Comparison of ENCODE assay signal across 27 cellular contexts in genomic region chr10:86802709-86803108, GRCh38. TPM values are rescaled to one million over a fixed set of nuclear protein-coding genes. Genes with fewer than 3 reads are reported as not detected.
DNase-seq lines count a peak whose midpoint lies in the region; ATAC-seq, FAIRE-seq and TF ChIP-seq lines count a peak whose summit lies in the region.
"Had no signal": no experiment of that assay in that cellular context is flagged by ENCODE, and none has a peak within 500 bp of the region (broad histone marks: within the 10 kb centered on the region; RNA-seq: fewer than 3 reads in every experiment).

No MANE protein-coding gene starts in this region.

- peaks cover 2% of the 10 kb centered on the region for H3K36me3 Mint-ChIP-seq in osteocyte (ENCODE audit: unreplicated experiment)
- no peaks in the 10 kb centered on the region for H3K36me3 Mint-ChIP-seq in activated CD4-positive, alpha-beta T cell treated with anti-CD3 and anti-CD28 coated beads, Interleukin-2, amount 10 ng/mL, durations not matched to agents 7 days and 5 days (ENCODE audit: low read depth)

- H3K14ac ChIP-seq in IMR-90 (replicated peaks; ENCODE audit: low read depth, low read length), result no peak overlapping the region

- H3K27ac ChIP-seq in GM23248 (no peak overlapping the region), IMR-90 (ENCODE audit: insufficient read depth, low read length) (peak overlapping the region; percentile 49; the same call in 1 of the 2 replicates), K562 (ENCODE audit: extremely low read depth, low read depth, low read length) (no peak overlapping the region), PC-3 (ENCODE audit: low read length) (no peak overlapping the region), ovary (no peak overlapping the region)
- H3K27ac ChIP-seq: BLaER1, HL-60, Peyer's patch had no signal

- ATAC-seq in IMR-90 (ENCODE audit: low read depth) (no peak), K562 (peak; percentile 37; the same call in 1 of the 3 replicates), PC-3 (no peak), HG02759 (IDR thresholded peaks at IDR 0.05; ENCODE audit: unreplicated experiment) (no peak)
- ATAC-seq: HepG2 had no signal

- H3K18ac ChIP-seq in IMR-90 (ENCODE audit: low read depth, low read length), result no peak overlapping the region

- H3K27me3 Mint-ChIP-seq in osteocyte (ENCODE audit: unreplicated experiment), result no peaks in the 10 kb centered on the region
- H3K27me3 Mint-ChIP-seq in activated CD4-positive, alpha-beta T cell treated with anti-CD3 and anti-CD28 coated beads, Interleukin-2, amount 10 ng/mL, durations not matched to agents 7 days and 5 days, result no peaks in the 10 kb centered on the region

- H3K36me3 ChIP-seq in GM23248 (ENCODE audit: low read depth) (no peaks in the 10 kb centered on the region), IMR-90 (ENCODE audit: control insufficient read depth, insufficient read depth, low read length) (no peaks in the 10 kb centered on the region), K562 (ENCODE audit: control insufficient read depth, insufficient read depth, low read length) (no peaks in the 10 kb centered on the region), PC-3 (ENCODE audit: low read depth, low read length) (no peaks in the 10 kb centered on the region), ovary (no peaks in the 10 kb centered on the region)
- H3K36me3 ChIP-seq: BLaER1, MG63, Peyer's patch had no signal

- H4K91ac ChIP-seq in IMR-90 (ENCODE audit: insufficient read depth, low read depth, low read length), result no peak overlapping the region

- H3K4me3 Mint-ChIP-seq in osteocyte (ENCODE audit: unreplicated experiment), result no peak overlapping the region
- no peak overlapping the region for H3K4me3 Mint-ChIP-seq in activated CD4-positive, alpha-beta T cell treated with anti-CD3 and anti-CD28 coated beads, Interleukin-2, amount 10 ng/mL, durations not matched to agents 7 days and 5 days
- H3K4me3 Mint-ChIP-seq: CD4-positive, CD25-positive, alpha-beta regulatory T cell had no signal

- no peak overlapping the region for H2BK5ac ChIP-seq in IMR-90 (ENCODE audit: low read depth, low read length, poor library complexity, severe bottlenecking)

- H3F3A ChIP-seq in GM23248 (ENCODE audit: insufficient read depth) (no peaks in the 10 kb centered on the region), PC-3 (ENCODE audit: low read length, unreplicated experiment) (no peaks in the 10 kb centered on the region)

- H2AFZ ChIP-seq in GM23248, result no peak overlapping the region
- H2AFZ ChIP-seq in IMR-90 (replicated peaks; ENCODE audit: low read length, poor library complexity), result no peak overlapping the region
- no peak overlapping the region for H2AFZ ChIP-seq in K562 (ENCODE audit: low read depth, low read length)
- H2AFZ ChIP-seq in PC-3 (ENCODE audit: low read length), result no peak overlapping the region

- no peaks in the 10 kb centered on the region for H3K9me3 Mint-ChIP-seq in osteocyte (ENCODE audit: unreplicated experiment)
- no peaks in the 10 kb centered on the region for H3K9me3 Mint-ChIP-seq in activated CD4-positive, alpha-beta T cell treated with anti-CD3 and anti-CD28 coated beads, Interleukin-2, amount 10 ng/mL, durations not matched to agents 7 days and 5 days
- H3K9me3 Mint-ChIP-seq: CD4-positive, CD25-positive, alpha-beta regulatory T cell had no signal

- H3K9me3 ChIP-seq in GM23248 (ENCODE audit: low read depth) (no peaks in the 10 kb centered on the region), IMR-90 (ENCODE audit: control insufficient read depth, insufficient read depth, low read length) (no peaks in the 10 kb centered on the region), K562 (replicated peaks; ENCODE audit: control insufficient read depth, insufficient read depth, low read depth, low read length) (no peaks in the 10 kb centered on the region), PC-3 (ENCODE audit: low read length) (no peaks in the 10 kb centered on the region), ovary (no peaks in the 10 kb centered on the region)
- H3K9me3 ChIP-seq: BLaER1, MG63, Peyer's patch had no signal

- H2BK15ac ChIP-seq in IMR-90 (ENCODE audit: low read depth, low read length), result no peak overlapping the region

- intact Hi-C loops in IMR-90 (cut with micrococcal nuclease) (no loop called here), K562 (cut with micrococcal nuclease) (no loop called here), PC-3 (cut with micrococcal nuclease) (no loop called here), ovary (cut with DNase I) (no loop called here)

- in situ Hi-C loops in GM23248 (cut with MboI), result no loop called here
- in situ Hi-C loops in IMR-90 (cut with MboI; ENCODE audit: low sequenced_read_pairs), result no loop called here
- in situ Hi-C loops in K562 (cut with MboI), result no loop called here

- no peak for FAIRE-seq in K562 (lab: Jason Lieb, UNC)
- FAIRE-seq: GM12892, GM19239, HepG2 had no signal

- TF ChIP-seq EP300 in K562 (IDR thresholded peaks at IDR 0.05; ENCODE audit: low read length), result no peak
- TF ChIP-seq EP300 in ovary (IDR thresholded peaks at IDR 0.05), result no peak

- H3K79me1 ChIP-seq in IMR-90 (ENCODE audit: low read depth in 1 of 2, low read length in 2 of 2), result peaks cover 37 to 65% of the 10 kb centered on the region in 2 experiments

- TF ChIP-seq POLR2A in IMR-90 (IDR thresholded peaks at IDR 0.05; ENCODE audit: low read depth, low read length) (no peak), K562 (conservative IDR thresholded peaks at IDR 0.05) (no peak), ovary (IDR thresholded peaks at IDR 0.05) (no peak)

- H4K20me1 ChIP-seq in GM23248 (ENCODE audit: insufficient read depth) (no peaks in the 10 kb centered on the region), IMR-90 (ENCODE audit: insufficient read depth, low read length) (peaks cover 25% of the 10 kb centered on the region), K562 (replicated peaks; ENCODE audit: control insufficient read depth, insufficient read depth, low read length) (no peaks in the 10 kb centered on the region), PC-3 (ENCODE audit: low read length) (no peaks in the 10 kb centered on the region)
- H4K20me1 ChIP-seq: BLaER1 had no signal

- CTCF ChIA-PET in IMR-90 (lab: Yijun Ruan, JAX) (no interaction called here), K562 (lab: Yijun Ruan, JAX; ENCODE audit: low intra/inter-chr PET ratio) (no interaction called here), PC-3 (lab: Charles Lee) (no interaction called here)
- CTCF ChIA-PET in activated CD4-positive, alpha-beta T cell treated with anti-CD3 and anti-CD28 coated beads, Interleukin-2, amount 10 ng/mL, durations not matched to agents 7 days and 5 days (lab: Charles Lee), result interaction anchor here (0.6 kb wide), 2 partner anchors 19 to 111 kb away, joined by 3 read pairs; no protein-coding TSS in a partner anchor

- no peak overlapping the region for H3K23ac ChIP-seq in IMR-90 (ENCODE audit: low read depth, low read length)

- H3K9ac ChIP-seq in GM23248, result no peak overlapping the region
- H3K9ac ChIP-seq in IMR-90 (ENCODE audit: low read depth, low read length), result no peak overlapping the region
- H3K9ac ChIP-seq in K562 (ENCODE audit: insufficient read depth in 1 of 2, low read depth in 2 of 2, low read length in 2 of 2), result no peak overlapping the region
- no peak overlapping the region for H3K9ac ChIP-seq in PC-3 (ENCODE audit: low read length)
- H3K9ac ChIP-seq: BLaER1 had no signal

- no peak overlapping the region for H3K4me3 ChIP-seq in GM23248
- no peak overlapping the region for H3K4me3 ChIP-seq in IMR-90 (ENCODE audit: insufficient read depth, low read depth, low read length)
- no peak overlapping the region for H3K4me3 ChIP-seq in K562
- H3K4me3 ChIP-seq in PC-3 (ENCODE audit: low read length), result no peak overlapping the region
- no peak overlapping the region for H3K4me3 ChIP-seq in ovary
- H3K4me3 ChIP-seq: BLaER1, MG63, Peyer's patch had no signal

- H2BK120ac ChIP-seq in IMR-90 (ENCODE audit: low read depth, low read length), result no peak overlapping the region

- H3K27me3 ChIP-seq in GM23248 (replicated peaks; ENCODE audit: insufficient read depth) (no peaks in the 10 kb centered on the region), IMR-90 (ENCODE audit: control insufficient read depth, insufficient read depth, low read length) (no peaks in the 10 kb centered on the region), K562 (ENCODE audit: control insufficient read depth in 2 of 2, insufficient read depth in 2 of 2, low read length in 2 of 2) (no peaks in the 10 kb centered on the region), PC-3 (ENCODE audit: low read length) (no peaks in the 10 kb centered on the region), ovary (no peaks in the 10 kb centered on the region)
- H3K27me3 ChIP-seq: BLaER1, MG63, Peyer's patch had no signal

- H3K9me1 ChIP-seq in IMR-90 (ENCODE audit: insufficient read depth, low read length), result peaks cover 10% of the 10 kb centered on the region
- H3K9me1 ChIP-seq in K562 (ENCODE audit: control insufficient read depth, insufficient read depth, low read length), result no peaks in the 10 kb centered on the region

- H3K4me1 ChIP-seq in GM23248 (ENCODE audit: insufficient read depth), result peaks cover 27% of the 10 kb centered on the region
- peaks cover 6% of the 10 kb centered on the region for H3K4me1 ChIP-seq in IMR-90 (ENCODE audit: control insufficient read depth, insufficient read depth, low read length)
- H3K4me1 ChIP-seq in K562 (replicated peaks in 1 of 2; ENCODE audit: control insufficient read depth in 2 of 2, insufficient read depth in 2 of 2, low read length in 2 of 2), result no peaks in the 10 kb centered on the region
- peaks cover 9% of the 10 kb centered on the region; the same call in 1 of the 2 replicates for H3K4me1 ChIP-seq in PC-3 (ENCODE audit: insufficient read depth, low read length)
- peaks cover 3% of the 10 kb centered on the region for H3K4me1 ChIP-seq in ovary (ENCODE audit: insufficient read depth)
- H3K4me1 ChIP-seq: BLaER1 had no signal

- BruUV-seq in IMR-90 (replicated peaks; lab: Mats Ljungman, UMichigan) (no TSS peak), K562 (replicated peaks; lab: Mats Ljungman, UMichigan) (no TSS peak), PC-3 (replicated peaks; lab: Mats Ljungman, UMichigan) (no TSS peak)

- TF ChIP-seq CTCF in IMR-90 (conservative IDR thresholded peaks at IDR 0.05; ENCODE audit: low read depth, low read length) (no peak), K562 (IDR thresholded peaks at IDR 0.05 in 2 of 3, conservative IDR thresholded peaks at IDR 0.05 in 1 of 3; ENCODE audit: insufficient read depth in 2 of 3, low read depth in 1 of 3, low read length in 3 of 3) (no peak), osteocyte (IDR thresholded peaks at IDR 0.05) (no peak), PC-3 (conservative IDR thresholded peaks at IDR 0.05; ENCODE audit: low read depth, low read length) (no peak), ovary (IDR thresholded peaks at IDR 0.05) (no peak)

- peaks cover 99% of the 10 kb centered on the region for H3K79me2 ChIP-seq in GM23248 (ENCODE audit: insufficient read depth)
- H3K79me2 ChIP-seq in K562 (ENCODE audit: control insufficient read depth, insufficient read depth, low read length), result peaks cover 18% of the 10 kb centered on the region; the same call in 2 of the 3 replicates
- H3K79me2 ChIP-seq in PC-3 (ENCODE audit: low read length), result peaks cover 10% of the 10 kb centered on the region; the same call in 1 of the 2 replicates

- peaks cover 72% of the 10 kb centered on the region for H3K4me1 Mint-ChIP-seq in osteocyte (ENCODE audit: unreplicated experiment)
- peaks cover 14% of the 10 kb centered on the region for H3K4me1 Mint-ChIP-seq in activated CD4-positive, alpha-beta T cell treated with anti-CD3 and anti-CD28 coated beads, Interleukin-2, amount 10 ng/mL, durations not matched to agents 7 days and 5 days

- DNase-seq in GM23248, result no peak
- DNase-seq in IMR-90, result no peak
- DNase-seq in K562 (ENCODE audit: extremely low read depth in 1 of 4, low spot score in 3 of 4), result no peak
- DNase-seq in osteocyte (ENCODE audit: extremely low spot score, unreplicated experiment), result no peak
- no peak for DNase-seq in PC-3
- no peak for DNase-seq in activated CD4-positive, alpha-beta T cell treated with anti-CD3 and anti-CD28 coated beads, Interleukin-2, amount 10 ng/mL, durations not matched to agents 7 days and 5 days
- no peak for DNase-seq in ovary
- DNase-seq: 8988T; CD4-positive, CD25-positive, alpha-beta regulatory T cell; DMS153; DND-41; H7; KBM-7; NCI-H1105 treated with DMSO at 0.1 percent for 48 hours; NCI-H2081; NCI-H2227 treated with DMSO at 0.1 percent for 48 hours; NCI-H526 treated with DMSO at 0.1 percent for 48 hours; Peyer's patch; SHP77 treated with DMSO at 0.1 percent for 48 hours; SW 1271 had no signal

- H4K8ac ChIP-seq in IMR-90 (ENCODE audit: low read depth in 2 of 2, low read length in 2 of 2), result no peak overlapping the region

- H3K56ac ChIP-seq in IMR-90 (ENCODE audit: extremely low read depth, insufficient read depth, low read length), result no peak overlapping the region

- dilution Hi-C loops in IMR-90 (cut with HindIII; ENCODE audit: low sequenced_read_pairs, unreplicated experiment), result no loop called here

- H3K27ac Mint-ChIP-seq in osteocyte (ENCODE audit: unreplicated experiment), result peak overlapping the region; percentile 80
- no peak overlapping the region for H3K27ac Mint-ChIP-seq in activated CD4-positive, alpha-beta T cell treated with anti-CD3 and anti-CD28 coated beads, Interleukin-2, amount 10 ng/mL, durations not matched to agents 7 days and 5 days
- H3K27ac Mint-ChIP-seq: CD4-positive, CD25-positive, alpha-beta regulatory T cell had no signal

- no peak overlapping the region for H2AK5ac ChIP-seq in IMR-90 (ENCODE audit: low read depth, low read length)

- H3K4ac ChIP-seq in IMR-90 (ENCODE audit: low read depth, low read length), result no peak overlapping the region

- H2BK20ac ChIP-seq in IMR-90 (ENCODE audit: low read depth, low read length), result no peak overlapping the region

- H3K9me2 ChIP-seq in GM23248 (ENCODE audit: insufficient read depth), result no peaks in the 10 kb centered on the region
- no peaks in the 10 kb centered on the region for H3K9me2 ChIP-seq in PC-3 (replicated peaks; ENCODE audit: low read length)

- H4K5ac ChIP-seq in IMR-90 (ENCODE audit: low read depth, low read length), result no peak overlapping the region

- H3K4me2 ChIP-seq in GM23248 (ENCODE audit: unreplicated experiment) (peak overlapping the region; percentile 47), IMR-90 (ENCODE audit: low read depth, low read length) (no peak overlapping the region), K562 (ENCODE audit: insufficient read depth, low read length) (no peak overlapping the region), PC-3 (ENCODE audit: low read length) (no peak overlapping the region)
- H3K4me2 ChIP-seq: BLaER1 had no signal

- TF ChIP-seq RAD21 in IMR-90 (IDR thresholded peaks at IDR 0.05; ENCODE audit: low read length) (no peak), K562 (CRISPR knock-in tag; conservative IDR thresholded peaks at IDR 0.05 in 1 of 2, IDR thresholded peaks at IDR 0.05 in 1 of 2) (no peak)

- WGBS in GM23248 (ENCODE audit: low coverage in 1 of 2, low lambda C conversion rate in 2 of 2, missing lambda C conversion rate in 2 of 2), 2 experiments, result 75 to 85% methylated on average over 4 of the region's 4 CpGs
- WGBS in IMR-90 (ENCODE audit: extremely low coverage in 2 of 2, insufficient read length in 1 of 2), 2 experiments, result no CpG with 5 or more reads among the region's 4 CpGs
- WGBS in K562 (ENCODE audit: insufficient coverage, low coverage, missing lambda C conversion rate), result 21% methylated on average over 2 of the region's 4 CpGs
- 82 to 84% (median 83%) methylated on average over 4 of the region's 4 CpGs for WGBS in ovary, 3 donors

- H2AK9ac ChIP-seq in IMR-90 (replicated peaks; ENCODE audit: low read depth, low read length, poor library complexity), result no peak overlapping the region

- POLR2A ChIA-PET in IMR-90 (lab: Charles Lee; ENCODE audit: unreplicated experiment), result no interaction called here
- POLR2A ChIA-PET in K562 (lab: Yijun Ruan, JAX), result interaction anchor here (0.6 kb wide), 1 partner anchor 23 kb away, joined by 4 read pairs; no protein-coding TSS in a partner anchor
- POLR2A ChIA-PET in PC-3 (lab: Charles Lee; ENCODE audit: unreplicated experiment), result no interaction called here
- POLR2A ChIA-PET in activated CD4-positive, alpha-beta T cell treated with anti-CD3 and anti-CD28 coated beads, Interleukin-2, amount 10 ng/mL, durations not matched to agents 7 days and 5 days (lab: Charles Lee), result no interaction called here

RNA-seq across cellular contexts. Expression of gene BMPR1A, which starts 46.3 kb away (rescaled TPM):
- total RNA-seq in GM23248 (2014; rRNA removed; shearing (Covaris generic)), result 35.5 and 41.7 TPM in 2 replicates
- polyA plus RNA-seq in GM23248 (2016; fragmentation: Nextera tagmentation; extraction: Ambion mirVana), result 15.5 and 16.5 TPM in 2 replicates
- 93.7 and 94.7 TPM in 2 replicates for total RNA-seq in IMR-90 (2012; rRNA removed)
- polyA plus RNA-seq in IMR-90 (2012; rRNA removed), result 13.5 and 15.9 TPM in 2 replicates
- 3.4 and 4.9 TPM in 2 replicates for polyA plus RNA-seq in IMR-90 (2012; cell fraction: cytosol; rRNA removed)
- polyA plus RNA-seq in IMR-90 (2012; cell fraction: nucleus; rRNA removed; ENCODE audit: low replicate concordance), result 1.3 and 16.0 TPM in 2 replicates
- 13.1 and 30.9 TPM in 2 replicates for total RNA-seq in K562 (2011; cell fraction: chromatin; rRNA removed; ENCODE audit: low replicate concordance)
- total RNA-seq in K562 (2011; cell fraction: nucleolus; rRNA removed), result 5.5 and 9.3 TPM in 2 replicates
- 16.1 and 21.3 TPM in 2 replicates for total RNA-seq in K562 (2011; cell fraction: nucleoplasm; rRNA removed)
- total RNA-seq in K562 (2014; rRNA removed), result 6.8 and 7.0 TPM in 2 replicates
- 15.3 and 20.0 TPM in 2 replicates for total RNA-seq in K562 (2014; rRNA removed; fragmentation: Illumina TruSeq; extraction: Trizol)
- total RNA-seq in K562 (2015; rRNA removed; fragmentation: Illumina TruSeq; extraction: Trizol), result 16.7 and 17.5 TPM in 2 replicates
- 14.2 and 15.6 TPM in 2 replicates for total RNA-seq in K562 (2021)
- 8.6 and 9.7 TPM in 2 replicates for polyA plus RNA-seq in K562 (2011; rRNA removed)
- 2.1 and 4.3 TPM in 2 replicates for polyA plus RNA-seq in K562 (2011; cell fraction: cytosol; rRNA removed)
- polyA plus RNA-seq in K562 (2011; cell fraction: nucleus; rRNA removed), result 3.5 and 5.3 TPM in 2 replicates
- polyA plus RNA-seq in K562 (2012), result 7.6 and 7.8 TPM in 2 replicates
- polyA plus RNA-seq in K562 (2014; fragmentation: Illumina TruSeq; extraction: Trizol), result 8.9 and 9.1 TPM in 2 replicates
- polyA plus RNA-seq in K562 (2014; fragmentation: Nextera tagmentation; extraction: Ambion mirVana), result 1 to 10 TPM; 1.6 to 1.9 TPM
- polyA plus RNA-seq in K562 (2014; rRNA removed), result 5.8 and 7.4 TPM in 2 replicates
- 34.1 and 45.2 TPM in 2 replicates for polyA minus RNA-seq in K562 (2011; rRNA and poly(A)+ RNA removed)
- 7.3 and 9.7 TPM in 2 replicates for polyA minus RNA-seq in K562 (2011; cell fraction: cytosol; rRNA and poly(A)+ RNA removed)
- polyA minus RNA-seq in K562 (2011; cell fraction: nucleus; rRNA and poly(A)+ RNA removed), result 3.6 and 10.4 TPM in 2 replicates
- total RNA-seq in osteocyte, result 75.5 and 79.6 TPM in 2 replicates
- total RNA-seq in PC-3 (2014; rRNA removed), result 10.5 and 14.5 TPM in 2 replicates
- 10 to 100 TPM in 1 of 2 experiments, 1 to 10 TPM in 1; 8.9 to 11.7 TPM for total RNA-seq in activated CD4-positive, alpha-beta T cell treated with anti-CD3 and anti-CD28 coated beads, Interleukin-2, amount 10 ng/mL, durations not matched to agents 7 days and 5 days
- 10 to 100 TPM; 29.1 to 77.9 (median 62.2) TPM for total RNA-seq in ovary
- 10 to 100 TPM; 19.0 to 40.1 TPM for polyA plus RNA-seq in ovary
